Comparison of ENCODE assay signal across 12 cellular contexts in the genomic region with DNA sequence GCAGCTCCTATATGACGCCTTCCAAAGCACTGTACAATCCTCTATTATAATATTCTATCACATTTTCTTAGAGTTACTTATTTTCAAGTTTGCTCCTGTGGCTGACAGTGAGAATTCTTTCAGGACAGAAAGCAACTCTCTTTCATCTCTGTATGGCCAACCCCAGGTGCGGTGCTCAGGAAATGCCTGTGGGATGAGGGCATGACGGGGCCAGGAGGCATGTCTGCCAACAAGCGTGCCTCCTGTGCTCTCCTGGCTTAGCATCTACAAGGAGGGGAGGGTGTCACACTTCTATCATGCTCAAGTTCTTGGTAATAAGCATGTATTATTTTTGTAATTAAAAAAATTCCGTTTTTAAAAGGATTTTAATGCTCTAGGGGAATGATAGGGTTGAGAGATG. TPM values are rescaled to one million over a fixed set of nuclear protein-coding genes. Genes with fewer than 3 reads are reported as not detected.
DNase-seq lines count a peak whose midpoint lies in the region; ATAC-seq and TF ChIP-seq lines count a peak whose summit lies in the region.
"Had no signal": no experiment of that assay in that cellular context is flagged by ENCODE, and none has a peak within 500 bp of the region (broad histone marks: within the 10 kb centered on the region; RNA-seq: fewer than 3 reads in every experiment).

No MANE protein-coding gene starts in this region.

- intact Hi-C loops in Calu3 (cut with micrococcal nuclease; ENCODE audit: unreplicated experiment) (no loop called here), left ventricle myocardium superior (cut with micrococcal nuclease) (no loop called here)

- CTCF ChIA-PET in Calu3 (lab: Charles Lee): interaction anchor here (1.3 kb wide), 1 partner anchor 18 kb away, joined by 3 read pairs; no protein-coding TSS in a partner anchor

- peak; percentile 84 for DNase-seq in Calu3
- DNase-seq in RPMI7951 (ENCODE audit: low read depth): peak; percentile 79
- DNase-seq in effector memory CD8-positive, alpha-beta T cell: no peak
- DNase-seq in osteocyte (ENCODE audit: extremely low spot score, unreplicated experiment): no peak
- DNase-seq in GM20000 (ENCODE audit: low spot score): no peak
- no peak for DNase-seq in left ventricle myocardium superior
- DNase-seq in activated gamma-delta T cell (lab: John Stamatoyannopoulos, UW): no peak
- DNase-seq: anterior cingulate cortex, NCI-H2081 treated with DMSO at 0.1 percent for 48 hours, nephron progenitor cell had no signal

- H3K27me3 Mint-ChIP-seq in Calu3 (ENCODE audit: unreplicated experiment) (no peaks in the 10 kb centered on the region), osteocyte (ENCODE audit: unreplicated experiment) (no peaks in the 10 kb centered on the region)
- H3K27me3 Mint-ChIP-seq in effector memory CD8-positive, alpha-beta T cell: no peaks in the 10 kb centered on the region

- peak overlapping the region; percentile 11 for H3K4me3 Mint-ChIP-seq in Calu3 (ENCODE audit: low read depth, unreplicated experiment)
- H3K4me3 Mint-ChIP-seq in effector memory CD8-positive, alpha-beta T cell: no peak overlapping the region
- no peak overlapping the region for H3K4me3 Mint-ChIP-seq in osteocyte (ENCODE audit: unreplicated experiment)
- H3K4me3 Mint-ChIP-seq: CD14-positive monocyte, nephron progenitor cell had no signal

- no peak for ATAC-seq in effector memory CD8-positive, alpha-beta T cell (replicated peaks)
- ATAC-seq in GM21528 (IDR thresholded peaks at IDR 0.05; ENCODE audit: low FRiP score, unreplicated experiment) (no peak), left ventricle myocardium superior (no peak)

- H3K27ac Mint-ChIP-seq in Calu3 (ENCODE audit: unreplicated experiment): peak overlapping the region; percentile 71
- peak overlapping the region; percentile 59 to 70 for H3K27ac Mint-ChIP-seq in effector memory CD8-positive, alpha-beta T cell
- H3K27ac Mint-ChIP-seq in osteocyte (ENCODE audit: unreplicated experiment): peak overlapping the region; percentile 80

- H3K36me3 Mint-ChIP-seq in Calu3 (ENCODE audit: insufficient read depth, unreplicated experiment): peaks cover 49% of the 10 kb centered on the region
- H3K36me3 Mint-ChIP-seq in effector memory CD8-positive, alpha-beta T cell (ENCODE audit: insufficient read depth): peaks cover 32% of the 10 kb centered on the region
- peaks cover 33% of the 10 kb centered on the region for H3K36me3 Mint-ChIP-seq in osteocyte (ENCODE audit: unreplicated experiment)

- H3K4me1 Mint-ChIP-seq in Calu3 (ENCODE audit: low read depth, unreplicated experiment) (peaks cover 72% of the 10 kb centered on the region), osteocyte (ENCODE audit: unreplicated experiment) (peaks cover 34% of the 10 kb centered on the region)
- H3K4me1 Mint-ChIP-seq in effector memory CD8-positive, alpha-beta T cell (ENCODE audit: low read depth in 2 of 2): peaks cover 35 to 52% of the 10 kb centered on the region in 2 donors

- TF ChIP-seq CTCF in Calu3 (IDR thresholded peaks at IDR 0.05; ENCODE audit: unreplicated experiment) (no peak), osteocyte (IDR thresholded peaks at IDR 0.05) (no peak), GM20000 (IDR thresholded peaks at IDR 0.05; ENCODE audit: extremely low read depth, missing control alignments) (no peak)

- H3K9me3 Mint-ChIP-seq in Calu3 (ENCODE audit: low read depth, unreplicated experiment) (no peaks in the 10 kb centered on the region), osteocyte (ENCODE audit: unreplicated experiment) (no peaks in the 10 kb centered on the region)
- no peaks in the 10 kb centered on the region for H3K9me3 Mint-ChIP-seq in effector memory CD8-positive, alpha-beta T cell
- H3K9me3 Mint-ChIP-seq: CD14-positive monocyte, nephron progenitor cell had no signal

- BruUV-seq in Calu3 (replicated peaks; lab: Mats Ljungman, UMichigan): no TSS peak

RNA-seq across cellular contexts. Expression of gene MRPL14, which starts 11.4 kb away (rescaled TPM):
- 98.9 and 103 TPM in 2 replicates for total RNA-seq in Calu3 (2022)
- 104 and 109 TPM in 2 replicates for total RNA-seq in RPMI7951 (2014; rRNA removed; shearing (Covaris generic))
- total RNA-seq in osteocyte: 36.5 and 38.9 TPM in 2 replicates
- total RNA-seq in left ventricle myocardium superior: 38.8 TPM

RNA-seq across cellular contexts. Expression of gene TMEM63B, which starts 11.5 kb away (rescaled TPM):
- total RNA-seq in Calu3 (2022): 84.2 and 86.8 TPM in 2 replicates
- 20.8 and 23.6 TPM in 2 replicates for total RNA-seq in RPMI7951 (2014; rRNA removed; shearing (Covaris generic))
- total RNA-seq in osteocyte: 36.1 and 36.2 TPM in 2 replicates
- 47.3 TPM for total RNA-seq in left ventricle myocardium superior

RNA-seq across cellular contexts. Expression of gene CAPN11, which starts 42.8 kb away (rescaled TPM):
- total RNA-seq in Calu3 (2022): not detected in 2 replicates
- not detected in 2 replicates for total RNA-seq in RPMI7951 (2014; rRNA removed; shearing (Covaris generic))
- not detected in 2 replicates for total RNA-seq in osteocyte
- total RNA-seq in left ventricle myocardium superior: 0.40 TPM

Comparison
In these comparisons a context has a peak if more than half of its experiments do, and no peak if none do; other contexts are left out.
1. DNase-seq: peak in Calu3 (single experiment) and RPMI7951 (single experiment); none in effector memory CD8-positive, alpha-beta T cell (0 of 3), osteocyte (single experiment), GM20000 (single experiment), left ventricle myocardium superior (single experiment) and activated gamma-delta T cell (single experiment).
2. Peak in every context shown above with its lines, with median percentiles within 50 percentile points of each other: H3K27ac Mint-ChIP-seq.